31 cellular contexts compared by ENCODE assay signal in the genomic region with DNA sequence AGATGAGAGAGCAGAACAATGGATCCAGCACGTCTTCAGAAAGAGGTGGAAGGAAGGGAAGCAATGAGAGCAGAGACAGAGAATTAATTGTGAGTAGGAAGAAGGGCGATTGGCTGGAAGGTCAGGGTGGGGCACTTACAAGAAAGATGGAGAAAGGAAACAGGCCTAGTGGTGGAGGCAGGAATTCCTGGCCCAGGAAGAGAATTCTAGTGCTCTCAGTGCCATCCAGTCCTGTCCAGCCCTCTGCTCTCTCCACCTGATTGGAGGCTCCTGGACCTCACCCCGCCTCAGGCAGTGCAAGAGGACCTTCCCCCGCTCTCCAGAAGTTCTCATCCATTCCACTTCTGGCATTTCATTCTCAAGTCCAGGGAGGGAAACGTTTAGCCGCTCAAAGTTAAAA. TPM values are rescaled to one million over a fixed set of nuclear protein-coding genes. Genes with fewer than 3 reads are reported as not detected.
"Had no signal": no experiment of that assay in that cellular context is flagged by ENCODE, and none has a peak within 500 bp of the region (broad histone marks: within the 10 kb centered on the region; RNA-seq: fewer than 3 reads in every experiment).

No MANE protein-coding gene starts in this region.

- H3K4me1 ChIP-seq: Peyer's patch, SJCRH30 had no signal

- ATAC-seq: activated CD4-positive, alpha-beta T cell treated with anti-CD3 and anti-CD28 coated beads for 36 hours; activated T-helper 17 cell treated with anti-CD3 and anti-CD28 coated beads, Interleukin-2, amount 50 U/mL, for 72 hours had no signal

- H3K36me3 ChIP-seq: brain microvascular endothelial cell, cardiac muscle cell, Peyer's patch, SJCRH30 had no signal

- H3K27me3 Mint-ChIP-seq: activated CD4-positive, alpha-beta memory T cell treated with anti-CD3 and anti-CD28 coated beads, Interleukin-2, amount 10 ng/mL, durations not matched to agents 7 days and 5 days; activated CD4-positive, alpha-beta T cell treated with anti-CD3 and anti-CD28 coated beads for 36 hours had no signal

- H3K9me3 Mint-ChIP-seq: activated CD4-positive, alpha-beta memory T cell treated with anti-CD3 and anti-CD28 coated beads, Interleukin-2, amount 10 ng/mL, durations not matched to agents 7 days and 5 days; activated T-helper 17 cell treated with anti-CD3 and anti-CD28 coated beads, Interleukin-2, amount 50 U/mL, for 72 hours had no signal

- H3K9me3 ChIP-seq: Peyer's patch, SJCRH30, SK-N-SH had no signal

- H3K9me2 ChIP-seq: SK-N-SH had no signal

- H3K4me3 ChIP-seq: cardiac muscle cell, Peyer's patch, SJCRH30 had no signal

- DNase-seq: activated CD4-positive, alpha-beta memory T cell treated with anti-CD3 and anti-CD28 coated beads, Interleukin-2, amount 10 ng/mL, durations not matched to agents 7 days and 5 days; activated CD4-positive, alpha-beta T cell treated with anti-CD3 and anti-CD28 coated beads for 36 hours; activated CD4-positive, alpha-beta T cell treated with anti-CD3 and anti-CD28 coated beads, Interleukin-2, amount 50 U/mL, for 1 hour; activated gamma-delta T cell; activated naive CD4-positive, alpha-beta T cell treated with anti-CD3 and anti-CD28 coated beads for 36 hours; activated T-cell treated with anti-CD3 and anti-CD28 coated beads for 4 hours; activated T-cell treated with anti-CD3 and anti-CD28 coated beads, Interleukin-2, amount 50 U/mL, for 48 hours; amygdala; brain microvascular endothelial cell; NCI-H1092; NCI-H1417; NCI-H2029; NCI-H2107; NCI-H2171 treated with DMSO at 0.1 percent for 48 hours; NCI-H345; NCI-H510A; NCI-H526 treated with DMSO at 0.1 percent for 48 hours; NK-92 treated with Interleukin-12 subunit alpha and Interleukin-12 subunit beta, amount 100 ng/mL, for 24 hours; Peyer's patch; Right ventricle myocardium superior; SJCRH30; SK-N-SH; T-helper 1 cell had no signal

- H3K9ac ChIP-seq: SK-N-SH had no signal

- H3K4me2 ChIP-seq: SK-N-SH had no signal

- H3K36me3 Mint-ChIP-seq: activated naive CD8-positive, alpha-beta T cell had no signal

- H3K27ac Mint-ChIP-seq: activated CD4-positive, alpha-beta memory T cell treated with anti-CD3 and anti-CD28 coated beads, Interleukin-2, amount 10 ng/mL, durations not matched to agents 7 days and 5 days; activated CD4-positive, alpha-beta T cell treated with anti-CD3 and anti-CD28 coated beads for 36 hours; activated naive CD4-positive, alpha-beta T cell treated with anti-CD3 and anti-CD28 coated beads for 36 hours; activated naive CD8-positive, alpha-beta T cell; activated T-helper 17 cell treated with anti-CD3 and anti-CD28 coated beads, Interleukin-2, amount 50 U/mL, for 72 hours had no signal

- H3K27ac ChIP-seq: brain microvascular endothelial cell, cardiac muscle cell, Peyer's patch, RWPE1, SJCRH30, VCaP had no signal

- H3K4me1 Mint-ChIP-seq: activated CD4-positive, alpha-beta memory T cell treated with anti-CD3 and anti-CD28 coated beads, Interleukin-2, amount 10 ng/mL, durations not matched to agents 7 days and 5 days; activated CD4-positive, alpha-beta T cell treated with anti-CD3 and anti-CD28 coated beads for 36 hours; activated T-helper 17 cell treated with anti-CD3 and anti-CD28 coated beads, Interleukin-2, amount 50 U/mL, for 72 hours had no signal

- H3K27me3 ChIP-seq: brain microvascular endothelial cell, cardiac muscle cell, Peyer's patch, SJCRH30 had no signal

- H3K4me3 Mint-ChIP-seq: activated CD4-positive, alpha-beta memory T cell treated with anti-CD3 and anti-CD28 coated beads, Interleukin-2, amount 10 ng/mL, durations not matched to agents 7 days and 5 days; activated CD4-positive, alpha-beta T cell treated with anti-CD3 and anti-CD28 coated beads for 36 hours; activated naive CD4-positive, alpha-beta T cell treated with anti-CD3 and anti-CD28 coated beads for 36 hours; activated naive CD8-positive, alpha-beta T cell; activated T-helper 17 cell treated with anti-CD3 and anti-CD28 coated beads, Interleukin-2, amount 50 U/mL, for 72 hours had no signal

RNA-seq across cellular contexts. Expression of gene NGB, which starts 43.0 kb away (rescaled TPM):
- total RNA-seq: activated CD4-positive, alpha-beta memory T cell treated with anti-CD3 and anti-CD28 coated beads, Interleukin-2, amount 10 ng/mL, durations not matched to agents 7 days and 5 days; activated CD4-positive, alpha-beta T cell treated with anti-CD3 and anti-CD28 coated beads for 36 hours; activated CD8-positive, alpha-beta memory T cell treated with anti-CD3 and anti-CD28 coated beads for 36 hours; activated naive CD4-positive, alpha-beta T cell treated with anti-CD3 and anti-CD28 coated beads for 36 hours; activated T-helper 17 cell treated with anti-CD3 and anti-CD28 coated beads, Interleukin-2, amount 50 U/mL, for 72 hours; MCF 10A; Peyer's patch; Right ventricle myocardium superior; SJCRH30; T-helper 2 cell treated with Interferon-gamma antibody and Interleukin-4, amounts not matched to agents 100 ng/mL and 5 ng/mL, for 36 hours had no signal
- polyA plus RNA-seq: cardiac muscle cell, SK-N-SH had no signal
